Comparison of ENCODE assay signal across 1 cellular context in genomic region chr3:29466442-29466841, GRCh38.
TF ChIP-seq lines count a peak whose summit lies in the region.

No MANE protein-coding gene starts in this region.

TF ChIP-seq in GM23338, 12 proteins besides CTCF, POLR2A, EP300 and RAD21 (continued from another document):
- no peak for TF ChIP-seq ZNF462 (CRISPR knock-in tag; IDR thresholded peaks at IDR 0.05)
- no peak for TF ChIP-seq ETS1 (IDR thresholded peaks at IDR 0.05)
- no peak for TF ChIP-seq NANOG (IDR thresholded peaks at IDR 0.05; ENCODE audit: borderline replicate concordance)
- TF ChIP-seq EZH2phosphoT487 (IDR thresholded peaks at IDR 0.05; ENCODE audit: unreplicated experiment): no peak
- no peak for TF ChIP-seq CREB1 (CRISPR knock-in tag; IDR thresholded peaks at IDR 0.05; ENCODE audit: low read depth)
- no peak for TF ChIP-seq EZH2 (IDR thresholded peaks at IDR 0.05; ENCODE audit: low read depth, unreplicated experiment)
